In the genomic region with DNA sequence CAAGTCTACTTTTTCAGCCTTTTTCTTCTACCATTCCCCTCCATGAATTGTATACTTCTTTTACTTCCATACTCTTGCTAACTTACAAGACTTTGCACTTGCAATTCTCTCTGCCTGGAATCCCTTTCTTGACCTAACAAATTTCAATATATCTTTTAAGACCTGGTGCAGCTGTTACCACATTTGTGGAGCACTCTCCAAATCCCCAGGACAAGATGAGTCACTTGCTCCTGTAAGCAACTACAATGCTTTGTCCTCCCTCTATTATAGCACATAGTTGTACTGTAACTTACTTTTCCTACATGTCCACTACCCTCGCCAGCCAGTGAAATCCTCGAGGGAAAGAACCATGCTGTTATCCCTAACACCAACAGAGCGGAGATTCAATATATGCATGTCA, we compare ENCODE assay signal across 20 cellular contexts. TPM values are rescaled to one million over a fixed set of nuclear protein-coding genes. Genes with fewer than 3 reads are reported as not detected.
A peak's percentile ranks its signal among the peaks of the same experiment; 100 is the strongest.
DNase-seq lines count a peak whose midpoint lies in the region; ATAC-seq and TF ChIP-seq lines count a peak whose summit lies in the region.
"Had no signal": no experiment of that assay in that cellular context is flagged by ENCODE, and none has a peak within 500 bp of the region (broad histone marks: within the 10 kb centered on the region; RNA-seq: fewer than 3 reads in every experiment).

No MANE protein-coding gene starts in this region.

- peaks cover 2% of the 10 kb centered on the region for H3K79me1 ChIP-seq in trophoblast cell (ENCODE audit: low read length)

- peak; percentile 18 for DNase-seq in AG09309 (ENCODE audit: low read depth)
- DNase-seq in LHCN-M2 (ENCODE audit: low read depth) = peak; percentile 95
- DNase-seq in cardiac fibroblast (ENCODE audit: low read depth in 2 of 2) = peak; percentile 53 to 72
- peak; percentile 87 for DNase-seq in iris pigment epithelial cell (ENCODE audit: low read depth)
- DNase-seq in inferior parietal cortex (ENCODE audit: extremely low spot score) = no peak
- no peak for DNase-seq in trophoblast cell
- no peak for DNase-seq in activated CD8-positive, alpha-beta memory T cell treated with anti-CD3 and anti-CD28 coated beads, Interleukin-2, amount 10 ng/mL, durations not matched to agents 7 days and 5 days
- DNase-seq: activated CD4-positive, alpha-beta T cell treated with anti-CD3 and anti-CD28 coated beads, Interleukin-2, amount 10 ng/mL, durations not matched to agents 7 days and 5 days; DMS79 treated with DMSO at 0.1 percent for 48 hours; effector memory CD8-positive, alpha-beta T cell; foreskin melanocyte; Kasumi-1; left colon; NCI-H526 treated with DMSO at 0.1 percent for 48 hours; SHP77; small intestine; stimulated activated CD4-positive, alpha-beta T cell treated with anti-CD3 and anti-CD28 coated beads, Interleukin-4, amount 100 ng/mL, for 24 hours had no signal

- no peak for ATAC-seq in GM18870 (IDR thresholded peaks at IDR 0.05; ENCODE audit: unreplicated experiment)
- ATAC-seq in activated CD8-positive, alpha-beta memory T cell treated with anti-CD3 and anti-CD28 coated beads, Interleukin-2, amount 10 ng/mL, durations not matched to agents 7 days and 5 days = no peak
- ATAC-seq: effector memory CD8-positive, alpha-beta T cell; left colon had no signal

- H2AFZ ChIP-seq in trophoblast cell (ENCODE audit: insufficient read depth, low read length, poor library complexity) = no peak overlapping the region
- H2AFZ ChIP-seq: neural progenitor cell had no signal

- H3K4me3 ChIP-seq in AG09309 (ENCODE audit: control insufficient read depth, low read depth, low read length) (no peak overlapping the region), cardiac fibroblast (replicated peaks in 1 of 2; ENCODE audit: low read depth in 2 of 2, low read length in 2 of 2) (no peak overlapping the region), trophoblast cell (ENCODE audit: low read depth, low read length) (no peak overlapping the region)
- H3K4me3 ChIP-seq: neural progenitor cell, prostate gland had no signal

- H3K4me1 ChIP-seq in trophoblast cell (ENCODE audit: control insufficient read depth in 1 of 2, insufficient read depth in 2 of 2, low read length in 2 of 2) = peaks cover 2% of the 10 kb centered on the region in 2 experiments
- H3K4me1 ChIP-seq: prostate gland had no signal

- H3K36me3 Mint-ChIP-seq in activated CD8-positive, alpha-beta memory T cell treated with anti-CD3 and anti-CD28 coated beads, Interleukin-2, amount 10 ng/mL, durations not matched to agents 7 days and 5 days = no peaks in the 10 kb centered on the region

- H3K23ac ChIP-seq in trophoblast cell (ENCODE audit: low read length) = no peak overlapping the region

- no peak overlapping the region for H4K8ac ChIP-seq in trophoblast cell (ENCODE audit: low read depth, low read length)

- H3K27me3 ChIP-seq in trophoblast cell (ENCODE audit: insufficient read depth, low read length) = no peaks in the 10 kb centered on the region
- H3K27me3 ChIP-seq: neural progenitor cell had no signal

- no peak overlapping the region for H3K27ac ChIP-seq in trophoblast cell (ENCODE audit: low read depth, low read length)
- H3K27ac ChIP-seq: neural progenitor cell, prostate gland had no signal

- H3K4ac ChIP-seq in trophoblast cell (ENCODE audit: low read depth, low read length) = no peak overlapping the region

- H3K9ac ChIP-seq in trophoblast cell (ENCODE audit: low read length) = no peak overlapping the region
- H3K9ac ChIP-seq: neural progenitor cell had no signal

- no peak overlapping the region for H2BK5ac ChIP-seq in trophoblast cell (ENCODE audit: low read depth, low read length, poor library complexity)

- WGBS in trophoblast cell (ENCODE audit: extremely low coverage, insufficient coverage, insufficient read length) = no CpG with 5 or more reads among the region's 3 CpGs

- no peak overlapping the region for H3K4me3 Mint-ChIP-seq in activated CD8-positive, alpha-beta memory T cell treated with anti-CD3 and anti-CD28 coated beads, Interleukin-2, amount 10 ng/mL, durations not matched to agents 7 days and 5 days
- H3K4me3 Mint-ChIP-seq: activated CD4-positive, alpha-beta T cell treated with anti-CD3 and anti-CD28 coated beads, Interleukin-2, amount 10 ng/mL, durations not matched to agents 7 days and 5 days; effector memory CD8-positive, alpha-beta T cell; neural progenitor cell had no signal

- H3K14ac ChIP-seq in trophoblast cell (ENCODE audit: low read length) = no peak overlapping the region

- no peak for TF ChIP-seq CTCF in AG09309 (IDR thresholded peaks at IDR 0.05; ENCODE audit: control insufficient read depth, insufficient read depth, low read depth, low read length, missing control alignments)
- no peak for TF ChIP-seq CTCF in cardiac fibroblast (IDR thresholded peaks at IDR 0.05; ENCODE audit: low read depth, low read length)

- H3K4me2 ChIP-seq in trophoblast cell (ENCODE audit: low read length) = no peak overlapping the region
- H3K4me2 ChIP-seq: neural progenitor cell had no signal

- peaks cover 2% of the 10 kb centered on the region for H3K79me2 ChIP-seq in trophoblast cell (ENCODE audit: control insufficient read depth, insufficient read depth, low read length, poor library complexity)

- no peaks in the 10 kb centered on the region for H3K9me3 ChIP-seq in trophoblast cell (ENCODE audit: insufficient read depth, low read depth, low read length)
- H3K9me3 ChIP-seq: prostate gland had no signal

- H3K9me3 Mint-ChIP-seq in activated CD8-positive, alpha-beta memory T cell treated with anti-CD3 and anti-CD28 coated beads, Interleukin-2, amount 10 ng/mL, durations not matched to agents 7 days and 5 days (ENCODE audit: low read depth) = no peaks in the 10 kb centered on the region
- H3K9me3 Mint-ChIP-seq: effector memory CD8-positive, alpha-beta T cell; neural progenitor cell had no signal

- no peak overlapping the region for H2AK5ac ChIP-seq in trophoblast cell (ENCODE audit: low read length)

- H2BK12ac ChIP-seq in trophoblast cell (ENCODE audit: low read length) = no peak overlapping the region

- no peak overlapping the region for H2BK120ac ChIP-seq in trophoblast cell (ENCODE audit: insufficient read depth, low read length, poor library complexity)

- H4K12ac ChIP-seq in trophoblast cell (ENCODE audit: low read depth, low read length) = no peak overlapping the region

- H3K18ac ChIP-seq in trophoblast cell (ENCODE audit: low read length) = no peak overlapping the region

- no peak overlapping the region for H3K27ac Mint-ChIP-seq in activated CD8-positive, alpha-beta memory T cell treated with anti-CD3 and anti-CD28 coated beads, Interleukin-2, amount 10 ng/mL, durations not matched to agents 7 days and 5 days
- H3K27ac Mint-ChIP-seq: activated CD4-positive, alpha-beta T cell treated with anti-CD3 and anti-CD28 coated beads, Interleukin-2, amount 10 ng/mL, durations not matched to agents 7 days and 5 days; effector memory CD8-positive, alpha-beta T cell; neural progenitor cell had no signal

- CTCF ChIA-PET in activated CD8-positive, alpha-beta memory T cell treated with anti-CD3 and anti-CD28 coated beads, Interleukin-2, amount 10 ng/mL, durations not matched to agents 7 days and 5 days (lab: Charles Lee) = no interaction called here

- no peaks in the 10 kb centered on the region for H3K27me3 Mint-ChIP-seq in activated CD8-positive, alpha-beta memory T cell treated with anti-CD3 and anti-CD28 coated beads, Interleukin-2, amount 10 ng/mL, durations not matched to agents 7 days and 5 days
- H3K27me3 Mint-ChIP-seq: activated CD4-positive, alpha-beta T cell treated with anti-CD3 and anti-CD28 coated beads, Interleukin-2, amount 10 ng/mL, durations not matched to agents 7 days and 5 days; effector memory CD8-positive, alpha-beta T cell had no signal

- no peaks in the 10 kb centered on the region for H3K36me3 ChIP-seq in trophoblast cell (ENCODE audit: control insufficient read depth in 1 of 2, insufficient read depth in 2 of 2, low read length in 2 of 2)
- H3K36me3 ChIP-seq: neural progenitor cell, prostate gland had no signal

- no peak overlapping the region for H4K91ac ChIP-seq in trophoblast cell (ENCODE audit: low read depth, low read length)

- peaks cover 2% of the 10 kb centered on the region for H3K4me1 Mint-ChIP-seq in activated CD8-positive, alpha-beta memory T cell treated with anti-CD3 and anti-CD28 coated beads, Interleukin-2, amount 10 ng/mL, durations not matched to agents 7 days and 5 days
- H3K4me1 Mint-ChIP-seq: activated CD4-positive, alpha-beta T cell treated with anti-CD3 and anti-CD28 coated beads, Interleukin-2, amount 10 ng/mL, durations not matched to agents 7 days and 5 days had no signal

RNA-seq across cellular contexts. Expression of a gene that starts 43.1 kb away (rescaled TPM):
- 15.8 and 19.1 TPM in 2 replicates for total RNA-seq in LHCN-M2 (2014; rRNA removed)
- 7.3 TPM for polyA plus RNA-seq in LHCN-M2 (2012)
- 8.3 and 8.4 TPM in 2 replicates for polyA plus RNA-seq in trophoblast cell (2013)
- 10 to 100 TPM; 12.0 to 14.0 TPM for total RNA-seq in activated CD8-positive, alpha-beta memory T cell treated with anti-CD3 and anti-CD28 coated beads, Interleukin-2, amount 10 ng/mL, durations not matched to agents 7 days and 5 days

Comparison
In these comparisons a context has a peak if more than half of its experiments do, and no peak if none do; other contexts are left out.
1. DNase-seq: peak in AG09309 (single experiment), LHCN-M2 (single experiment), cardiac fibroblast (2 of 2) and iris pigment epithelial cell (single experiment); none in inferior parietal cortex (single experiment), trophoblast cell (0 of 2) and activated CD8-positive, alpha-beta memory T cell treated with anti-CD3 and anti-CD28 coated beads, Interleukin-2, amount 10 ng/mL, durations not matched to agents 7 days and 5 days (single experiment).